1 cellular context compared by ENCODE assay signal in the genomic region with DNA sequence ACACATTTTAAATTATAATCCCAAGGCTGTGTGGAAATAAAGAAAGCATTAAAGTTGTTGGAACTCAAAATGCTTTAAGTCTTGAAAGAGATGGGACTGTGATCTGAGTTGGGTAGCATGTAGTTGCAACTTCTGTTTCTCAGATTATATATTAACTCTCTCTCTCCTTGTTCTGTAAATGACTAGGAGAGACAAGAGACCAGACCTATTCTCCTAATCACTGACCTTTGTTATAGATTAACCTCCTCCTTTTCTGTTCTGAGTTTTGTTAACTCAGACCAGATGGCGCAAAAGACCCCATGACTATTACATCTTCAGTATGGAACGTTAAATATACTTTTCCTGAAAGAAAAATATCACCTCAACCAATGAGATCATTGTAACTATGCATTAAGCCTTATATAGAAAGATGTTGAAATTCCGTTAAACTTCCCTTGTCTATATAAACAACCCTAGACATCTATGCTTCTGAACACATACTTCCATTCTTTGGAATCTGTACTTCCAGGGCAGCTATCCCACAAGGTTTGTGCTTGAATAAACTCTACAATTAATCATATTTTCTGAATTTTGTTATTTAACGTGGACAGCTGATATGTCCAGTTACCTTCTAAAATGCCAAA.
TF ChIP-seq lines count a peak whose summit lies in the region.

No MANE protein-coding gene starts in this region.

TF ChIP-seq in HepG2, 621 proteins besides CTCF, POLR2A, EP300 and RAD21 (continued from another document and continues in another):
- TF ChIP-seq ZNF878 (CRISPR knock-in tag; IDR thresholded peaks at IDR 0.05), result 0 out of 2 replicates have a peak, but pooled peaks have one; percentile 26
- no peak for TF ChIP-seq NBN (conservative IDR thresholded peaks at IDR 0.05)
- TF ChIP-seq, protein P1, sequence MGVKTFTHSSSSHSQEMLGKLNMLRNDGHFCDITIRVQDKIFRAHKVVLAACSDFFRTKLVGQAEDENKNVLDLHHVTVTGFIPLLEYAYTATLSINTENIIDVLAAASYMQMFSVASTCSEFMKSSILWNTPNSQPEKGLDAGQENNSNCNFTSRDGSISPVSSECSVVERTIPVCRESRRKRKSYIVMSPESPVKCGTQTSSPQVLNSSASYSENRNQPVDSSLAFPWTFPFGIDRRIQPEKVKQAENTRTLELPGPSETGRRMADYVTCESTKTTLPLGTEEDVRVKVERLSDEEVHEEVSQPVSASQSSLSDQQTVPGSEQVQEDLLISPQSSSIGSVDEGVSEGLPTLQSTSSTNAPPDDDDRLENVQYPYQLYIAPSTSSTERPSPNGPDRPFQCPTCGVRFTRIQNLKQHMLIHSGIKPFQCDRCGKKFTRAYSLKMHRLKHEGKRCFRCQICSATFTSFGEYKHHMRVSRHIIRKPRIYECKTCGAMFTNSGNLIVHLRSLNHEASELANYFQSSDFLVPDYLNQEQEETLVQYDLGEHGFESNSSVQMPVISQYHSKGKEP (CRISPR knock-in tag; IDR thresholded peaks at IDR 0.05), result no peak
- TF ChIP-seq NFYC (CRISPR knock-in tag; IDR thresholded peaks at IDR 0.05), result peak; percentile 79
- TF ChIP-seq GATA4 (IDR thresholded peaks at IDR 0.05; ENCODE audit: borderline replicate concordance, low read depth), result peak; percentile 90; the same call in 1 of the 2 replicates
- peak; percentile 64 for TF ChIP-seq HDAC2 (CRISPR knock-in tag; IDR thresholded peaks at IDR 0.05)
- peak; percentile 88 for TF ChIP-seq NR2F2 (IDR thresholded peaks at IDR 0.05; ENCODE audit: borderline replicate concordance, low read depth)
- peak; percentile 14; the same call in 1 of the 2 replicates for TF ChIP-seq SIX1 (CRISPR knock-in tag; IDR thresholded peaks at IDR 0.05; ENCODE audit: borderline replicate concordance)
- TF ChIP-seq RFX3 (CRISPR knock-in tag; IDR thresholded peaks at IDR 0.05), result no peak
- no peak for TF ChIP-seq REL (CRISPR knock-in tag; conservative IDR thresholded peaks at IDR 0.05)
- no peak for TF ChIP-seq SNAI1 (CRISPR knock-in tag; IDR thresholded peaks at IDR 0.05; ENCODE audit: borderline replicate concordance)
- TF ChIP-seq, protein P2, sequence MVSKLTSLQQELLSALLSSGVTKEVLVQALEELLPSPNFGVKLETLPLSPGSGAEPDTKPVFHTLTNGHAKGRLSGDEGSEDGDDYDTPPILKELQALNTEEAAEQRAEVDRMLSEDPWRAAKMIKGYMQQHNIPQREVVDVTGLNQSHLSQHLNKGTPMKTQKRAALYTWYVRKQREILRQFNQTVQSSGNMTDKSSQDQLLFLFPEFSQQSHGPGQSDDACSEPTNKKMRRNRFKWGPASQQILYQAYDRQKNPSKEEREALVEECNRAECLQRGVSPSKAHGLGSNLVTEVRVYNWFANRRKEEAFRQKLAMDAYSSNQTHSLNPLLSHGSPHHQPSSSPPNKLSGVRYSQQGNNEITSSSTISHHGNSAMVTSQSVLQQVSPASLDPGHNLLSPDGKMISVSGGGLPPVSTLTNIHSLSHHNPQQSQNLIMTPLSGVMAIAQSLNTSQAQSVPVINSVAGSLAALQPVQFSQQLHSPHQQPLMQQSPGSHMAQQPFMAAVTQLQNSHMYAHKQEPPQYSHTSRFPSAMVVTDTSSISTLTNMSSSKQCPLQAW (CRISPR knock-in tag; IDR thresholded peaks at IDR 0.05), result peak; percentile 69
- TF ChIP-seq, protein P3, sequence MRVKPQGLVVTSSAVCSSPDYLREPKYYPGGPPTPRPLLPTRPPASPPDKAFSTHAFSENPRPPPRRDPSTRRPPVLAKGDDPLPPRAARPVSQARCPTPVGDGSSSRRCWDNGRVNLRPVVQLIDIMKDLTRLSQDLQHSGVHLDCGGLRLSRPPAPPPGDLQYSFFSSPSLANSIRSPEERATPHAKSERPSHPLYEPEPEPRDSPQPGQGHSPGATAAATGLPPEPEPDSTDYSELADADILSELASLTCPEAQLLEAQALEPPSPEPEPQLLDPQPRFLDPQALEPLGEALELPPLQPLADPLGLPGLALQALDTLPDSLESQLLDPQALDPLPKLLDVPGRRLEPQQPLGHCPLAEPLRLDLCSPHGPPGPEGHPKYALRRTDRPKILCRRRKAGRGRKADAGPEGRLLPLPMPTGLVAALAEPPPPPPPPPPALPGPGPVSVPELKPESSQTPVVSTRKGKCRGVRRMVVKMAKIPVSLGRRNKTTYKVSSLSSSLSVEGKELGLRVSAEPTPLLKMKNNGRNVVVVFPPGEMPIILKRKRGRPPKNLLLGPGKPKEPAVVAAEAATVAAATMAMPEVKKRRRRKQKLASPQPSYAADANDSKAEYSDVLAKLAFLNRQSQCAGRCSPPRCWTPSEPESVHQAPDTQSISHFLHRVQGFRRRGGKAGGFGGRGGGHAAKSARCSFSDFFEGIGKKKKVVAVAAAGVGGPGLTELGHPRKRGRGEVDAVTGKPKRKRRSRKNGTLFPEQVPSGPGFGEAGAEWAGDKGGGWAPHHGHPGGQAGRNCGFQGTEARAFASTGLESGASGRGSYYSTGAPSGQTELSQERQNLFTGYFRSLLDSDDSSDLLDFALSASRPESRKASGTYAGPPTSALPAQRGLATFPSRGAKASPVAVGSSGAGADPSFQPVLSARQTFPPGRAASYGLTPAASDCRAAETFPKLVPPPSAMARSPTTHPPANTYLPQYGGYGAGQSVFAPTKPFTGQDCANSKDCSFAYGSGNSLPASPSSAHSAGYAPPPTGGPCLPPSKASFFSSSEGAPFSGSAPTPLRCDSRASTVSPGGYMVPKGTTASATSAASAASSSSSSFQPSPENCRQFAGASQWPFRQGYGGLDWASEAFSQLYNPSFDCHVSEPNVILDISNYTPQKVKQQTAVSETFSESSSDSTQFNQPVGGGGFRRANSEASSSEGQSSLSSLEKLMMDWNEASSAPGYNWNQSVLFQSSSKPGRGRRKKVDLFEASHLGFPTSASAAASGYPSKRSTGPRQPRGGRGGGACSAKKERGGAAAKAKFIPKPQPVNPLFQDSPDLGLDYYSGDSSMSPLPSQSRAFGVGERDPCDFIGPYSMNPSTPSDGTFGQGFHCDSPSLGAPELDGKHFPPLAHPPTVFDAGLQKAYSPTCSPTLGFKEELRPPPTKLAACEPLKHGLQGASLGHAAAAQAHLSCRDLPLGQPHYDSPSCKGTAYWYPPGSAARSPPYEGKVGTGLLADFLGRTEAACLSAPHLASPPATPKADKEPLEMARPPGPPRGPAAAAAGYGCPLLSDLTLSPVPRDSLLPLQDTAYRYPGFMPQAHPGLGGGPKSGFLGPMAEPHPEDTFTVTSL (CRISPR knock-in tag; IDR thresholded peaks at IDR 0.05; ENCODE audit: borderline replicate concordance), result peak; percentile 91; the same call in 1 of the 2 replicates
- peak; percentile 90 for TF ChIP-seq FOXJ3 (CRISPR knock-in tag; IDR thresholded peaks at IDR 0.05; ENCODE audit: borderline replicate concordance)
- TF ChIP-seq PHF21A (CRISPR knock-in tag; IDR thresholded peaks at IDR 0.05), result peak; percentile 38; the same call in 1 of the 2 replicates
- TF ChIP-seq, protein P4, sequence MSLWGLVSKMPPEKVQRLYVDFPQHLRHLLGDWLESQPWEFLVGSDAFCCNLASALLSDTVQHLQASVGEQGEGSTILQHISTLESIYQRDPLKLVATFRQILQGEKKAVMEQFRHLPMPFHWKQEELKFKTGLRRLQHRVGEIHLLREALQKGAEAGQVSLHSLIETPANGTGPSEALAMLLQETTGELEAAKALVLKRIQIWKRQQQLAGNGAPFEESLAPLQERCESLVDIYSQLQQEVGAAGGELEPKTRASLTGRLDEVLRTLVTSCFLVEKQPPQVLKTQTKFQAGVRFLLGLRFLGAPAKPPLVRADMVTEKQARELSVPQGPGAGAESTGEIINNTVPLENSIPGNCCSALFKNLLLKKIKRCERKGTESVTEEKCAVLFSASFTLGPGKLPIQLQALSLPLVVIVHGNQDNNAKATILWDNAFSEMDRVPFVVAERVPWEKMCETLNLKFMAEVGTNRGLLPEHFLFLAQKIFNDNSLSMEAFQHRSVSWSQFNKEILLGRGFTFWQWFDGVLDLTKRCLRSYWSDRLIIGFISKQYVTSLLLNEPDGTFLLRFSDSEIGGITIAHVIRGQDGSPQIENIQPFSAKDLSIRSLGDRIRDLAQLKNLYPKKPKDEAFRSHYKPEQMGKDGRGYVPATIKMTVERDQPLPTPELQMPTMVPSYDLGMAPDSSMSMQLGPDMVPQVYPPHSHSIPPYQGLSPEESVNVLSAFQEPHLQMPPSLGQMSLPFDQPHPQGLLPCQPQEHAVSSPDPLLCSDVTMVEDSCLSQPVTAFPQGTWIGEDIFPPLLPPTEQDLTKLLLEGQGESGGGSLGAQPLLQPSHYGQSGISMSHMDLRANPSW (CRISPR knock-in tag; IDR thresholded peaks at IDR 0.05; ENCODE audit: borderline replicate concordance), result peak; percentile 86
- TF ChIP-seq CHD2 (IDR thresholded peaks at IDR 0.05; ENCODE audit: low read depth, low read length), result no peak
- no peak for TF ChIP-seq ZNF230 (CRISPR knock-in tag; IDR thresholded peaks at IDR 0.05)
- 0 out of 2 replicates have a peak, but pooled peaks have one; percentile 31 for TF ChIP-seq ZNF430 (CRISPR knock-in tag; IDR thresholded peaks at IDR 0.05)
- peak; percentile 37; the same call in 1 of the 2 replicates for TF ChIP-seq SMC3 (IDR thresholded peaks at IDR 0.05; ENCODE audit: low read length)
- no peak for TF ChIP-seq GATAD1 (CRISPR knock-in tag; IDR thresholded peaks at IDR 0.05)
- peak; percentile 57 for TF ChIP-seq KAT8 (CRISPR knock-in tag; IDR thresholded peaks at IDR 0.05)
- no peak for TF ChIP-seq SMAD9 (CRISPR knock-in tag; IDR thresholded peaks at IDR 0.05)
- TF ChIP-seq, protein P5, sequence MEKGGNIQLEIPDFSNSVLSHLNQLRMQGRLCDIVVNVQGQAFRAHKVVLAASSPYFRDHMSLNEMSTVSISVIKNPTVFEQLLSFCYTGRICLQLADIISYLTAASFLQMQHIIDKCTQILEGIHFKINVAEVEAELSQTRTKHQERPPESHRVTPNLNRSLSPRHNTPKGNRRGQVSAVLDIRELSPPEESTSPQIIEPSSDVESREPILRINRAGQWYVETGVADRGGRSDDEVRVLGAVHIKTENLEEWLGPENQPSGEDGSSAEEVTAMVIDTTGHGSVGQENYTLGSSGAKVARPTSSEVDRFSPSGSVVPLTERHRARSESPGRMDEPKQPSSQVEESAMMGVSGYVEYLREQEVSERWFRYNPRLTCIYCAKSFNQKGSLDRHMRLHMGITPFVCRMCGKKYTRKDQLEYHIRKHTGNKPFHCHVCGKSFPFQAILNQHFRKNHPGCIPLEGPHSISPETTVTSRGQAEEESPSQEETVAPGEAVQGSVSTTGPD (CRISPR knock-in tag; IDR thresholded peaks at IDR 0.05), result no peak
- TF ChIP-seq SRF (IDR thresholded peaks at IDR 0.05; ENCODE audit: low read depth, low read length), result peak; percentile 93
- TF ChIP-seq ZNF788 (CRISPR knock-in tag; IDR thresholded peaks at IDR 0.05; ENCODE audit: borderline replicate concordance), result no peak
- TF ChIP-seq SKI (IDR thresholded peaks at IDR 0.05; ENCODE audit: partially characterized antibody), result peak; percentile 58
- peak; percentile 22; the same call in 1 of the 2 replicates for TF ChIP-seq YEATS4 (CRISPR knock-in tag; IDR thresholded peaks at IDR 0.05; ENCODE audit: borderline replicate concordance)
- TF ChIP-seq ZBTB3 (CRISPR knock-in tag; IDR thresholded peaks at IDR 0.05; ENCODE audit: borderline replicate concordance, low read depth), result 0 out of 2 replicates have a peak, but pooled peaks have one; percentile 29
- TF ChIP-seq KLF6 (CRISPR knock-in tag; IDR thresholded peaks at IDR 0.05), result 0 out of 2 replicates have a peak, but pooled peaks have one; percentile 39
- no peak for TF ChIP-seq FOXA1 (IDR thresholded peaks at IDR 0.05)
- TF ChIP-seq FOXA1 (CRISPR knock-in tag; IDR thresholded peaks at IDR 0.05), result peak; percentile 45; the same call in 1 of the 2 replicates
- peak; percentile 67 for TF ChIP-seq HNF4A (CRISPR knock-in tag; IDR thresholded peaks at IDR 0.05)
- TF ChIP-seq SOX6 (IDR thresholded peaks at IDR 0.05), result no peak
- TF ChIP-seq SOX6 (CRISPR knock-in tag; IDR thresholded peaks at IDR 0.05), result peak; percentile 98
- TF ChIP-seq, protein P6, sequence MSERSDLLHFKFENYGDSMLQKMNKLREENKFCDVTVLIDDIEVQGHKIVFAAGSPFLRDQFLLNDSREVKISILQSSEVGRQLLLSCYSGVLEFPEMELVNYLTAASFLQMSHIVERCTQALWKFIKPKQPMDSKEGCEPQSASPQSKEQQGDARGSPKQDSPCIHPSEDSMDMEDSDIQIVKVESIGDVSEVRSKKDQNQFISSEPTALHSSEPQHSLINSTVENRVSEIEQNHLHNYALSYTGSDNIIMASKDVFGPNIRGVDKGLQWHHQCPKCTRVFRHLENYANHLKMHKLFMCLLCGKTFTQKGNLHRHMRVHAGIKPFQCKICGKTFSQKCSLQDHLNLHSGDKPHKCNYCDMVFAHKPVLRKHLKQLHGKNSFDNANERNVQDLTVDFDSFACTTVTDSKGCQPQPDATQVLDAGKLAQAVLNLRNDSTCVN (CRISPR knock-in tag; IDR thresholded peaks at IDR 0.05; ENCODE audit: borderline replicate concordance), result no peak
- TF ChIP-seq DR1 (CRISPR knock-in tag; IDR thresholded peaks at IDR 0.05), result peak; percentile 77; the same call in 1 of the 2 replicates
- TF ChIP-seq CREM (IDR thresholded peaks at IDR 0.05), result peak; percentile 87
- TF ChIP-seq CREM (CRISPR knock-in tag; IDR thresholded peaks at IDR 0.05), result no peak
- TF ChIP-seq RARA (CRISPR knock-in tag; IDR thresholded peaks at IDR 0.05), result peak; percentile 79
- TF ChIP-seq HNRNPL (IDR thresholded peaks at IDR 0.05; ENCODE audit: low read depth, low read length), result 0 out of 2 replicates have a peak, but pooled peaks have one; percentile 46
- TF ChIP-seq, protein P7, sequence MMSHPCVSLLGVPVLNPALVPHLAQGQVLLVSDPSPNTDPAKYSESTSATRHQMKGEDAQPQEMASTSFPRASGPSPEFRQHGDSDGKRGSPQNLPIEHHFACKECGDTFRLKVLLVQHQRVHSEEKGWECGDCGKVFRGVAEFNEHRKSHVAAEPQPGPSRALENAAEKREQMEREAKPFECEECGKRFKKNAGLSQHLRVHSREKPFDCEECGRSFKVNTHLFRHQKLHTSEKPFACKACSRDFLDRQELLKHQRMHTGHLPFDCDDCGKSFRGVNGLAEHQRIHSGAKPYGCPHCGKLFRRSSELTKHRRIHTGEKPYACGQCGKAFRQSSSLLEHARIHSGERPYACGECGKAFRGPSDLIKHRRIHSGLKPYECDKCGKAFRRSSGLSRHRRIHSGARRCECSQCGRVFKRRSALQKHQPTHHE (CRISPR knock-in tag; IDR thresholded peaks at IDR 0.05; ENCODE audit: borderline replicate concordance), result no peak
- TF ChIP-seq, protein P8, sequence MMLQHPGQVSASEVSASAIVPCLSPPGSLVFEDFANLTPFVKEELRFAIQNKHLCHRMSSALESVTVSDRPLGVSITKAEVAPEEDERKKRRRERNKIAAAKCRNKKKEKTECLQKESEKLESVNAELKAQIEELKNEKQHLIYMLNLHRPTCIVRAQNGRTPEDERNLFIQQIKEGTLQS (CRISPR knock-in tag; IDR thresholded peaks at IDR 0.05), result peak; percentile 71; the same call in 1 of the 2 replicates
- no peak for TF ChIP-seq ZSCAN21 (CRISPR knock-in tag; IDR thresholded peaks at IDR 0.05; ENCODE audit: borderline replicate concordance)
- no peak for TF ChIP-seq ZNF839 (CRISPR knock-in tag; IDR thresholded peaks at IDR 0.05; ENCODE audit: borderline replicate concordance)
- peak; percentile 94 for TF ChIP-seq PPARG (CRISPR knock-in tag; conservative IDR thresholded peaks at IDR 0.05)
- no peak for TF ChIP-seq ZNF776 (CRISPR knock-in tag; IDR thresholded peaks at IDR 0.05)
- peak; percentile 77 for TF ChIP-seq RBFOX2 (IDR thresholded peaks at IDR 0.05; ENCODE audit: low read depth, low read length)
- peak; percentile 39; the same call in 1 of the 2 replicates for TF ChIP-seq SRY (CRISPR knock-in tag; IDR thresholded peaks at IDR 0.05)
